Comparison of ENCODE assay signal across 8 cellular contexts in genomic region chr14:75295061-75295461, GRCh38. TPM values are rescaled to one million over a fixed set of nuclear protein-coding genes. Genes with fewer than 3 reads are reported as not detected.
A peak's percentile ranks its signal among the peaks of the same experiment; 100 is the strongest.
DNase-seq lines count a peak whose midpoint lies in the region; ATAC-seq lines count a peak whose summit lies in the region.

No MANE protein-coding gene starts in this region.

- 1% methylated on average over 18 of the region's 18 CpGs for WGBS in right cardiac atrium

- peak; percentile 51 for DNase-seq in D341Med (ENCODE audit: low spot score)
- peak; percentile 59 for DNase-seq in LHCN-M2 (ENCODE audit: low read depth)
- peak; percentile 75 to 85 (median 84) for DNase-seq in right cardiac atrium
- DNase-seq in pons (ENCODE audit: low spot score), result peak; percentile 54
- DNase-seq in NOMO-1 treated with dmso at 0.1 percent for 144 hours (lab: John Stamatoyannopoulos, UW; ENCODE audit: unreplicated experiment), result no peak
- no peak for DNase-seq in epidermal melanocyte (ENCODE audit: insufficient read length, low spot score)

- peak overlapping the region; percentile 43 for H3K4me3 ChIP-seq in right cardiac atrium (ENCODE audit: low read length)

- intact Hi-C loops in right cardiac atrium (cut with DNase I), result loop anchor here (5.0 to 10.0 kb wide), 4 partner anchors 38 to 163 kb away; no protein-coding TSS in a partner anchor

- H3K27ac ChIP-seq in angular gyrus (ENCODE audit: low read depth, low read length) (peak overlapping the region; percentile 95), right cardiac atrium (ENCODE audit: low read length) (peak overlapping the region; percentile 93)

- H3K27me3 ChIP-seq in right cardiac atrium (ENCODE audit: control insufficient read depth, insufficient read depth), result no peaks in the 10 kb centered on the region

- ATAC-seq in right cardiac atrium, result peak; percentile 39 to 52
- ATAC-seq in HG02571 (IDR thresholded peaks at IDR 0.05; ENCODE audit: unreplicated experiment), result no peak

- peaks cover 3% of the 10 kb centered on the region for H3K4me1 ChIP-seq in right cardiac atrium (ENCODE audit: control insufficient read depth, insufficient read depth, low read length)

- H3K9me3 ChIP-seq in right cardiac atrium (ENCODE audit: control insufficient read depth, low read length), result no peaks in the 10 kb centered on the region

RNA-seq across cellular contexts. Expression of gene FOS, which starts 16.4 kb away (rescaled TPM):
- 5.6 and 8.9 TPM in 2 replicates for total RNA-seq in LHCN-M2 (2014; rRNA removed)
- 0.58 TPM for polyA plus RNA-seq in LHCN-M2 (2012)
- total RNA-seq in right cardiac atrium, result 100 to 1,000 TPM in 1 of 4 donors, 10 to 100 TPM in 3; 15.7 to 244 (median 46.3) TPM
- polyA plus RNA-seq in right cardiac atrium, result 144 TPM

Comparison
In these comparisons a context has a peak if more than half of its experiments do, and no peak if none do; other contexts are left out.
1. DNase-seq: peak in D341Med (single experiment), LHCN-M2 (single experiment), right cardiac atrium (3 of 3) and pons (single experiment); none in NOMO-1 treated with dmso at 0.1 percent for 144 hours (single experiment) and epidermal melanocyte (single experiment).